ENCODE assay signal across 20 cellular contexts in genomic region chrX:49077941-49078340, GRCh38.
"Had no signal": no experiment of that assay in that cellular context is flagged by ENCODE, and none has a peak within 500 bp of the region (broad histone marks: within the 10 kb centered on the region; RNA-seq: fewer than 3 reads in every experiment).

No MANE protein-coding gene starts in this region.

- H3K79me2 ChIP-seq: parathyroid adenoma had no signal

- H3K27ac ChIP-seq: WERI-Rb-1 had no signal

- H3K27me3 ChIP-seq: gastroesophageal sphincter, heart left ventricle, spleen, thyroid gland had no signal

- ATAC-seq: esophagus mucosa; gastroesophageal sphincter; heart left ventricle; left ventricle myocardium superior; stimulated activated naive B cell treated with anti-CD40 and anti-IgM and Interleukin-4, amounts not matched to agents 10 μg/mL and 1 μg/mL and 100 μg/mL, for 72 hours; T-helper 17 cell had no signal

- DNase-seq: activated CD4-positive, alpha-beta memory T cell treated with anti-CD3 and anti-CD28 coated beads, Interleukin-2, amount 10 ng/mL, durations not matched to agents 7 days and 5 days; activated effector memory CD4-positive, alpha-beta T cell treated with anti-CD3 and anti-CD28 coated beads, Interleukin-2, amount 50 U/mL, for 16 hours; activated naive CD4-positive, alpha-beta T cell treated with anti-CD3 and anti-CD28 coated beads, Interleukin-2, amount 50 U/mL, for 16 hours; activated T-cell treated with anti-CD3 and anti-CD28 coated beads, Interleukin-2, amount 50 U/mL, for 48 hours; cerebellar nuclear complex; cortex of kidney; effector CD4-positive, alpha-beta T cell; heart left ventricle; left ventricle myocardium superior; retina; spleen; stimulated activated CD4-positive, alpha-beta T cell treated with anti-CD3 and anti-CD28 coated beads, Interleukin-4, amount 100 ng/mL, for 4 hours; stimulated activated naive B cell treated with anti-CD40 and anti-IgM and Interleukin-4, amounts not matched to agents 10 μg/mL and 1 μg/mL and 100 μg/mL, for 72 hours; T-helper 17 cell; thyroid gland; WERI-Rb-1 had no signal

- H3K9me3 ChIP-seq: gastroesophageal sphincter, heart left ventricle, spleen, thyroid gland had no signal

- H3K27me3 Mint-ChIP-seq: activated CD4-positive, alpha-beta memory T cell treated with anti-CD3 and anti-CD28 coated beads, Interleukin-2, amount 10 ng/mL, durations not matched to agents 7 days and 5 days; memory B cell; stimulated activated naive B cell treated with anti-CD40 and anti-IgM and Interleukin-4, amounts not matched to agents 10 μg/mL and 1 μg/mL and 100 μg/mL, for 72 hours; T-helper 17 cell had no signal

- H3K36me3 ChIP-seq: thyroid gland, WERI-Rb-1 had no signal

- H3K9me3 Mint-ChIP-seq: activated CD4-positive, alpha-beta memory T cell treated with anti-CD3 and anti-CD28 coated beads, Interleukin-2, amount 10 ng/mL, durations not matched to agents 7 days and 5 days; memory B cell had no signal

- H2AFZ ChIP-seq: parathyroid adenoma had no signal

- H3K27ac Mint-ChIP-seq: stimulated activated naive B cell treated with anti-CD40 and anti-IgM and Interleukin-4, amounts not matched to agents 10 μg/mL and 1 μg/mL and 100 μg/mL, for 72 hours had no signal

- H3K9ac ChIP-seq: parathyroid adenoma had no signal
